In genomic region chr1:117674521-117675400, GRCh38 we compare ENCODE assay signal across 1 cellular context.
TF ChIP-seq lines count a peak whose summit lies in the region.

No MANE protein-coding gene starts in this region.

TF ChIP-seq in GM23338, 12 proteins besides CTCF, POLR2A, EP300 and RAD21 (continued from another document):
- TF ChIP-seq REST (IDR thresholded peaks at IDR 0.05; ENCODE audit: unreplicated experiment) = no peak
